Comparison of ENCODE assay signal across 8 cellular contexts in the genomic region with DNA sequence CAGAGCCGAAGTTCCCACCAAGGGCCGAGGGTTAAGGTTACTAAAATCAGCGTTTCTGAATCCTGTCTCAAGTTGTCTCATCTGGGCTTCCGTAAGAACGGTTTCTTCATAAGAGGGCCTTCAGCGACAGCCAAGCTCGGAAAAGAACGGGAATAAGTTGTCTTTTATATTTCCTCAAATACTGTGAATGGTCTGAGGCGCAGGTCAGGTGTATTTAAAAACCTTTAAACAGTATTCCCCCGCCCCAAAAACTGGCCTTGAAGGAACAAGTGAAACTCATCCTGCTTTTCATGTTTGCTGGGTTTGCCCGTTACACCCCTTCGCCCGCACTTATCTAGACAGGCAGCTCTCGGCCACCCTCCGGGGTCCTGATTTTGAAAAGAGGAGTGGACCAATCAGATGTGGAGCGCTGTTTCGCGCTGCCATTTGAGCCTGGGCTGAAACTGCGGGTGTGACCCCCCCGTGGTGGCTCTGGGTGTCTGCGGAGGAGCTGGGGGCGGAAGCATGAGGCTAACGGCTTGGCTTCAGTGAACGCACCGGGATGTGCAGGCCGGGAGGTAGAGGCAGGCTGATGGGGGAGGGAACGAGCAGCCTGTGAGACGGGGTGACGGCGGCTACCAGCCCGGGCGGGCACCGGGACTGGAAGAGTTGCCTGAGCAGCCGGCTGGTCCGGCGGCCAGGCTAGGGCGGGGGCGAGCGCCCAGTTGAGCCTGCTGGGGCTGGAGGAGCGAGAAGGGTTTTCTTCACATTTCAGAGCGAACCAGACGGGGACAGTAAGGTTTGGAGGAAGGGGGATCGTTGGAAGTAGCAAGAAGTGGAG. TPM values are rescaled to one million over a fixed set of nuclear protein-coding genes. Genes with fewer than 3 reads are reported as not detected.
A peak's percentile ranks its signal among the peaks of the same experiment; 100 is the strongest.
DNase-seq lines count a peak whose midpoint lies in the region; ATAC-seq, FAIRE-seq and TF ChIP-seq lines count a peak whose summit lies in the region.
"Not testable (repeated sequence)": the region's sequence is repeated elsewhere in the genome, so short reads cannot be mapped to it uniquely, and the experiment has no call there.

A gene with protein sequence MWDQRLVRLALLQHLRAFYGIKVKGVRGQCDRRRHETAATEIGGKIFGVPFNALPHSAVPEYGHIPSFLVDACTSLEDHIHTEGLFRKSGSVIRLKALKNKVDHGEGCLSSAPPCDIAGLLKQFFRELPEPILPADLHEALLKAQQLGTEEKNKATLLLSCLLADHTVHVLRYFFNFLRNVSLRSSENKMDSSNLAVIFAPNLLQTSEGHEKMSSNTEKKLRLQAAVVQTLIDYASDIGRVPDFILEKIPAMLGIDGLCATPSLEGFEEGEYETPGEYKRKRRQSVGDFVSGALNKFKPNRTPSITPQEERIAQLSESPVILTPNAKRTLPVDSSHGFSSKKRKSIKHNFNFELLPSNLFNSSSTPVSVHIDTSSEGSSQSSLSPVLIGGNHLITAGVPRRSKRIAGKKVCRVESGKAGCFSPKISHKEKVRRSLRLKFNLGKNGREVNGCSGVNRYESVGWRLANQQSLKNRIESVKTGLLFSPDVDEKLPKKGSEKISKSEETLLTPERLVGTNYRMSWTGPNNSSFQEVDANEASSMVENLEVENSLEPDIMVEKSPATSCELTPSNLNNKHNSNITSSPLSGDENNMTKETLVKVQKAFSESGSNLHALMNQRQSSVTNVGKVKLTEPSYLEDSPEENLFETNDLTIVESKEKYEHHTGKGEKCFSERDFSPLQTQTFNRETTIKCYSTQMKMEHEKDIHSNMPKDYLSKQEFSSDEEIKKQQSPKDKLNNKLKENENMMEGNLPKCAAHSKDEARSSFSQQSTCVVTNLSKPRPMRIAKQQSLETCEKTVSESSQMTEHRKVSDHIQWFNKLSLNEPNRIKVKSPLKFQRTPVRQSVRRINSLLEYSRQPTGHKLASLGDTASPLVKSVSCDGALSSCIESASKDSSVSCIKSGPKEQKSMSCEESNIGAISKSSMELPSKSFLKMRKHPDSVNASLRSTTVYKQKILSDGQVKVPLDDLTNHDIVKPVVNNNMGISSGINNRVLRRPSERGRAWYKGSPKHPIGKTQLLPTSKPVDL (plus strand): TSS at position 454 of the 820 bp plus-strand sequence. CDS start 708 bp downstream, outside the sequence.

- peak; percentile 64 for ATAC-seq in GM21381 (IDR thresholded peaks at IDR 0.05; ENCODE audit: unreplicated experiment)
- ATAC-seq in HG03469 (IDR thresholded peaks at IDR 0.05; ENCODE audit: unreplicated experiment): peak; percentile 55
- peak; percentile 94 for ATAC-seq in Right ventricle myocardium inferior

- not testable (repeated sequence) for H3K36me3 ChIP-seq in astrocyte (ENCODE audit: insufficient read depth, low read length); neural progenitor cell

- H3K9ac ChIP-seq in astrocyte (ENCODE audit: low read length): peak within 1 kb of the TSS; percentile 88
- H3K9ac ChIP-seq in neural progenitor cell: peak within 1 kb of the TSS; percentile 69

- H3K27me3 ChIP-seq in astrocyte (ENCODE audit: insufficient read depth, low read length); neural progenitor cell: not testable (repeated sequence)

- not testable (repeated sequence) for H3F3A ChIP-seq in neural progenitor cell (ENCODE audit: low read depth)

- H3K9me3 Mint-ChIP-seq in astrocyte (ENCODE audit: unreplicated experiment); neural progenitor cell: not testable (repeated sequence)

- H3K27me3 Mint-ChIP-seq in astrocyte (ENCODE audit: low read depth, unreplicated experiment); neural progenitor cell (ENCODE audit: insufficient read depth, low read depth): not testable (repeated sequence)

- H3K79me2 ChIP-seq in astrocyte (ENCODE audit: insufficient read depth, low read length) (peaks cover 45% of the 10 kb centered on the region), neural progenitor cell (ENCODE audit: low read depth) (peaks cover 51% of the 10 kb centered on the region)

- intact Hi-C loops in Right ventricle myocardium inferior (cut with DNase I): not testable (repeated sequence)

- not testable (repeated sequence) for H3K4me1 Mint-ChIP-seq in astrocyte (ENCODE audit: low read depth, unreplicated experiment)
- H3K4me1 Mint-ChIP-seq in neural progenitor cell: peaks cover 14% of the 10 kb centered on the region

- H3K27ac ChIP-seq in astrocyte (ENCODE audit: low read depth, low read length): peak within 1 kb of the TSS; percentile 88
- not testable (repeated sequence) for H3K27ac ChIP-seq in neural progenitor cell

- peak within 1 kb of the TSS; percentile 94 for H3K4me2 ChIP-seq in astrocyte (ENCODE audit: low read length)
- H3K4me2 ChIP-seq in neural progenitor cell: peak within 1 kb of the TSS; percentile 97

- H3K4me3 ChIP-seq in astrocyte (ENCODE audit: insufficient read depth, low read depth, low read length) (peak within 1 kb of the TSS; percentile 89), neural progenitor cell (peak within 1 kb of the TSS; percentile 98)

- not testable (repeated sequence) for H3K36me3 Mint-ChIP-seq in astrocyte (ENCODE audit: low read depth, unreplicated experiment); neural progenitor cell

- not testable (repeated sequence) for H4K20me1 ChIP-seq in astrocyte (ENCODE audit: insufficient read depth, low read length); neural progenitor cell (ENCODE audit: low read depth)

- not testable (repeated sequence) for TF ChIP-seq CTCF in astrocyte (IDR thresholded peaks at IDR 0.05; ENCODE audit: insufficient read depth, low read depth, low read length); neural progenitor cell (IDR thresholded peaks at IDR 0.05)

- FAIRE-seq in astrocyte (lab: Jason Lieb, UNC): not testable (repeated sequence)

- DNase-seq in COLO829 (ENCODE audit: low spot score) (peak; percentile 43), T-helper 22 cell (ENCODE audit: low read depth) (peak; percentile 73), astrocyte (ENCODE audit: low read depth) (peak; percentile 93), Right ventricle myocardium inferior (ENCODE audit: missing footprints) (peak; percentile 84), neural progenitor cell (ENCODE audit: low spot score) (peak; percentile 82)
- DNase-seq in stimulated activated CD8-positive, alpha-beta memory T cell treated with anti-CD3 and anti-CD28 coated beads, Interleukin-4, amount 100 ng/mL, for 48 hours: peak; percentile 87

- H3K4me1 ChIP-seq in astrocyte (ENCODE audit: insufficient read depth, low read length); neural progenitor cell: not testable (repeated sequence)

- not testable (repeated sequence) for H3K9me3 ChIP-seq in astrocyte (ENCODE audit: insufficient read depth, low read depth, low read length); neural progenitor cell (ENCODE audit: low read depth)

- H2AFZ ChIP-seq in astrocyte (ENCODE audit: low read depth, low read length) (peak within 1 kb of the TSS; percentile 75), neural progenitor cell (replicated peaks) (peak within 1 kb of the TSS; percentile 69)

- H3K27ac Mint-ChIP-seq in astrocyte (ENCODE audit: unreplicated experiment): peak within 1 kb of the TSS; percentile 81
- H3K27ac Mint-ChIP-seq in neural progenitor cell: peak within 1 kb of the TSS; percentile 98

- H3K4me3 Mint-ChIP-seq in astrocyte (ENCODE audit: unreplicated experiment) (peak within 1 kb of the TSS; percentile 99), neural progenitor cell (peak within 1 kb of the TSS; percentile 94)

RNA-seq across cellular contexts. Expression of the gene that starts here (rescaled TPM):
- total RNA-seq in astrocyte (9.3 and 15.5 TPM in 2 replicates), Right ventricle myocardium inferior (1.7 TPM), neural progenitor cell (ENCODE audit: low replicate concordance) (51.1 and 83.9 TPM in 2 replicates)

Comparison
In these comparisons a context has a peak if more than half of its experiments do, and no peak if none do; other contexts are left out.
1. DNase-seq: peak in every context shown above with its lines; median percentile 93 in astrocyte; 87 in stimulated activated CD8-positive, alpha-beta memory T cell treated with anti-CD3 and anti-CD28 coated beads, Interleukin-4, amount 100 ng/mL, for 48 hours; 84 in Right ventricle myocardium inferior; 82 in neural progenitor cell; 73 in T-helper 22 cell; 43 in COLO829.